ENCODE assay signal across 9 cellular contexts in genomic region chr4:142840516-142841123, GRCh38. TPM values are rescaled to one million over a fixed set of nuclear protein-coding genes. Genes with fewer than 3 reads are reported as not detected.
A peak's percentile ranks its signal among the peaks of the same experiment; 100 is the strongest.
DNase-seq lines count a peak whose midpoint lies in the region; ATAC-seq and TF ChIP-seq lines count a peak whose summit lies in the region.
"Had no signal": no experiment of that assay in that cellular context is flagged by ENCODE, and none has a peak within 500 bp of the region (broad histone marks: within the 10 kb centered on the region; RNA-seq: fewer than 3 reads in every experiment).

No MANE protein-coding gene starts in this region.

- H3K36me3 ChIP-seq in BJ (ENCODE audit: control insufficient read depth, insufficient read depth, low read length) (no peaks in the 10 kb centered on the region), vagina (no peaks in the 10 kb centered on the region)

- no peak overlapping the region for H3K27ac ChIP-seq in vagina

- no peak overlapping the region for H3K4me3 Mint-ChIP-seq in WTC11
- H3K4me3 Mint-ChIP-seq: central memory CD8-positive, alpha-beta T cell had no signal

- H3K4me3 ChIP-seq in BJ (ENCODE audit: low read depth, low read length) = no peak overlapping the region
- H3K4me3 ChIP-seq in vagina = no peak overlapping the region

- intact Hi-C loops in vagina (cut with DNase I) = loop anchor here (5.0 to 10.0 kb wide), 2 partner anchors 483 to 716 kb away; no protein-coding TSS in a partner anchor

- DNase-seq in BJ (ENCODE audit: low read depth) = no peak
- peak; percentile 14 for DNase-seq in SW480 (ENCODE audit: low spot score)
- DNase-seq in glomerular endothelial cell (ENCODE audit: extremely low read depth, low read depth, low spot score) = peak; percentile 51
- no peak for DNase-seq in vagina (ENCODE audit: extremely low spot score in 2 of 2)
- DNase-seq in NOMO-1 treated with dmso at 0.1 percent for 144 hours (lab: John Stamatoyannopoulos, UW; ENCODE audit: unreplicated experiment) = no peak
- no peak for DNase-seq in WTC11 (ENCODE audit: low spot score)

- H3K9me3 ChIP-seq in vagina = no peaks in the 10 kb centered on the region

- H3K9me3 Mint-ChIP-seq in WTC11 = no peaks in the 10 kb centered on the region
- H3K9me3 Mint-ChIP-seq: central memory CD8-positive, alpha-beta T cell had no signal

- no peak overlapping the region for H3K27ac Mint-ChIP-seq in WTC11

- H3K4me1 Mint-ChIP-seq in WTC11 = peaks cover 3% of the 10 kb centered on the region; the same call in 1 of the 2 replicates

- no peak for TF ChIP-seq POLR2A in vagina (IDR thresholded peaks at IDR 0.05)

- H3K27me3 Mint-ChIP-seq in WTC11 (ENCODE audit: low read depth) = peaks cover 25% of the 10 kb centered on the region

- ATAC-seq in HG03159 (IDR thresholded peaks at IDR 0.05; ENCODE audit: unreplicated experiment) (peak; percentile 59), HG03135 (IDR thresholded peaks at IDR 0.05; ENCODE audit: unreplicated experiment) (no peak), WTC11 (no peak)

- TF ChIP-seq CTCF in BJ (IDR thresholded peaks at IDR 0.05; ENCODE audit: insufficient read depth, low read depth, low read length) (peak; percentile 63), vagina (IDR thresholded peaks at IDR 0.05) (peak; percentile 46 to 55 (median 52)), WTC11 (IDR thresholded peaks at IDR 0.05) (no peak; the same call in 1 of the 2 replicates)

- H3K27me3 ChIP-seq in BJ (ENCODE audit: control insufficient read depth, insufficient read depth, low read length) (no peaks in the 10 kb centered on the region), vagina (no peaks in the 10 kb centered on the region)

- CTCF ChIA-PET in BJ (lab: Yijun Ruan, JAX) = interaction anchor here (0.6 to 1.3 kb wide), 7 partner anchors 8 to 1492 kb away, joined by 3 to 5 read pairs (median 3); no protein-coding TSS in a partner anchor
- CTCF ChIA-PET in WTC11 (lab: Charles Lee) = no interaction called here

- H3K4me1 ChIP-seq in vagina = no peaks in the 10 kb centered on the region

- no peaks in the 10 kb centered on the region for H3K36me3 Mint-ChIP-seq in WTC11

- POLR2A ChIA-PET in BJ (lab: Charles Lee) = no interaction called here
- POLR2A ChIA-PET in WTC11 (lab: Charles Lee) = no interaction called here

TF ChIP-seq in WTC11, 78 proteins besides CTCF, POLR2A, EP300 and RAD21:
- TF ChIP-seq RORB (CRISPR knock-in tag; IDR thresholded peaks at IDR 0.05) (no peak), GRHL2 (CRISPR knock-in tag; IDR thresholded peaks at IDR 0.05; ENCODE audit: insufficient replicate concordance, severe bottlenecking) (no peak), HMGA2 (CRISPR knock-in tag; IDR thresholded peaks at IDR 0.05) (no peak), AR (CRISPR knock-in tag; IDR thresholded peaks at IDR 0.05) (no peak)

RNA-seq across cellular contexts. Expression of gene INPP4B, which starts 5.5 kb away (rescaled TPM):
- polyA plus RNA-seq in BJ (2011; rRNA removed) = 18.1 and 29.5 TPM in 2 replicates
- 47.8 and 64.3 TPM in 2 replicates for polyA minus RNA-seq in BJ (2011; rRNA and poly(A)+ RNA removed)
- total RNA-seq in glomerular endothelial cell (2.3 and 4.1 TPM in 2 replicates), vagina (21.1 TPM), WTC11 (2021) (0.57 to 0.92 TPM (median 0.62 TPM) in 3 replicates)

Comparison
In these comparisons a context has a peak if more than half of its experiments do, and no peak if none do; other contexts are left out.
1. DNase-seq: peak in SW480 (single experiment) and glomerular endothelial cell (single experiment); none in BJ (single experiment), vagina (0 of 2), NOMO-1 treated with dmso at 0.1 percent for 144 hours (single experiment) and WTC11 (single experiment).